ENCODE assay signal across 8 cellular contexts in genomic region chr17:79024901-79025737, GRCh38. TPM values are rescaled to one million over a fixed set of nuclear protein-coding genes. Genes with fewer than 3 reads are reported as not detected.
DNase-seq lines count a peak whose midpoint lies in the region; ATAC-seq and TF ChIP-seq lines count a peak whose summit lies in the region.

No MANE protein-coding gene starts in this region.

- TSS peak; percentile 47 for BruUV-seq in Caco-2 (replicated peaks; lab: Mats Ljungman, UMichigan)

- H3K4me1 Mint-ChIP-seq in Caco-2 (ENCODE audit: low read depth, unreplicated experiment) (peaks cover 47% of the 10 kb centered on the region), glutamatergic neuron (ENCODE audit: low read depth, unreplicated experiment) (peaks cover 6% of the 10 kb centered on the region)

- no peak for TF ChIP-seq CTCF in Caco-2 (IDR thresholded peaks at IDR 0.05; ENCODE audit: insufficient read depth in 1 of 2, low read depth in 1 of 2, low read length in 1 of 2, severe bottlenecking in 1 of 2, unreplicated experiment in 1 of 2)
- no peak for TF ChIP-seq CTCF in glutamatergic neuron (IDR thresholded peaks at IDR 0.05; ENCODE audit: partially characterized antibody, unreplicated experiment)
- no peak for TF ChIP-seq CTCF in parathyroid adenoma (IDR thresholded peaks at IDR 0.05)

- H3K9ac ChIP-seq in parathyroid adenoma: no peak overlapping the region

- intact Hi-C loops in Caco-2 (cut with micrococcal nuclease; ENCODE audit: unreplicated experiment): no loop called here

- peak overlapping the region; percentile 84 for H2AFZ ChIP-seq in parathyroid adenoma

- H3K4me3 ChIP-seq in Caco-2 (ENCODE audit: low read depth, low read length) (peak overlapping the region; percentile 84), SJCRH30 (peak overlapping the region; percentile 61), parathyroid adenoma (ENCODE audit: low read depth, low read length) (peak overlapping the region; percentile 66)

- peaks cover 54% of the 10 kb centered on the region for H3K4me1 ChIP-seq in Caco-2
- peaks cover 44% of the 10 kb centered on the region for H3K4me1 ChIP-seq in SJCRH30
- H3K4me1 ChIP-seq in parathyroid adenoma: peaks cover 41% of the 10 kb centered on the region

- no peaks in the 10 kb centered on the region for H3K79me2 ChIP-seq in parathyroid adenoma

- ATAC-seq in GM18519 (IDR thresholded peaks at IDR 0.05; ENCODE audit: low FRiP score, unreplicated experiment) (no peak), GM21619 (IDR thresholded peaks at IDR 0.05; ENCODE audit: unreplicated experiment) (no peak)

- H3K4me2 ChIP-seq in parathyroid adenoma (ENCODE audit: low read length): peak overlapping the region; percentile 60

- no peak overlapping the region for H3K27ac ChIP-seq in SJCRH30
- H3K27ac ChIP-seq in parathyroid adenoma: peak overlapping the region; percentile 74

- H3K9me3 ChIP-seq in Caco-2: no peaks in the 10 kb centered on the region
- H3K9me3 ChIP-seq in SJCRH30 (replicated peaks): no peaks in the 10 kb centered on the region
- no peaks in the 10 kb centered on the region for H3K9me3 ChIP-seq in parathyroid adenoma (ENCODE audit: control insufficient read depth, low read length)

- H3K4me3 Mint-ChIP-seq in Caco-2 (ENCODE audit: unreplicated experiment) (peak overlapping the region; percentile 85), glutamatergic neuron (ENCODE audit: unreplicated experiment) (peak overlapping the region; percentile 78)

- H3K36me3 Mint-ChIP-seq in Caco-2 (ENCODE audit: insufficient read depth, unreplicated experiment) (peaks cover 9% of the 10 kb centered on the region), glutamatergic neuron (ENCODE audit: unreplicated experiment) (no peaks in the 10 kb centered on the region)

- H3K27me3 ChIP-seq in Caco-2 (replicated peaks; ENCODE audit: control insufficient read depth, insufficient read depth, low read length) (no peaks in the 10 kb centered on the region), SJCRH30 (0 out of 2 replicates have a peak, but pooled peaks cover 3% of the 10 kb centered on the region), parathyroid adenoma (ENCODE audit: control insufficient read depth, insufficient read depth, low read length) (no peaks in the 10 kb centered on the region)

- CTCF ChIA-PET in Caco-2 (lab: Charles Lee): interaction anchor here (1.0 kb wide), 1 partner anchor 19 kb away, joined by 5 read pairs; no protein-coding TSS in a partner anchor

- peak in 1 of 2 experiments; percentile 33 for DNase-seq in Caco-2
- peak in 1 of 2 experiments; percentile 14 for DNase-seq in SJCRH30
- DNase-seq in glutamatergic neuron: no peak
- DNase-seq in superior temporal gyrus (ENCODE audit: extremely low spot score): no peak
- no peak for DNase-seq in glomerular visceral epithelial cell (ENCODE audit: extremely low spot score)

- no peaks in the 10 kb centered on the region for H3K36me3 ChIP-seq in Caco-2 (ENCODE audit: control insufficient read depth, insufficient read depth, low read length)
- no peaks in the 10 kb centered on the region for H3K36me3 ChIP-seq in SJCRH30
- H3K36me3 ChIP-seq in parathyroid adenoma (ENCODE audit: control insufficient read depth, insufficient read depth, low read length): no peaks in the 10 kb centered on the region

- POLR2A ChIA-PET in Caco-2 (lab: Charles Lee): interaction anchor here (1.0 kb wide), 1 partner anchor 15 kb away, joined by 4 read pairs; the partner anchor contains the start of gene CANT1

- peak overlapping the region; percentile 98 for H3K27ac Mint-ChIP-seq in Caco-2 (ENCODE audit: unreplicated experiment)
- H3K27ac Mint-ChIP-seq in glutamatergic neuron (ENCODE audit: unreplicated experiment): no peak overlapping the region

- no peaks in the 10 kb centered on the region for H3K9me3 Mint-ChIP-seq in Caco-2 (ENCODE audit: unreplicated experiment)
- peaks cover 4% of the 10 kb centered on the region for H3K9me3 Mint-ChIP-seq in glutamatergic neuron (ENCODE audit: unreplicated experiment)

- H3K27me3 Mint-ChIP-seq in Caco-2 (ENCODE audit: insufficient read depth, unreplicated experiment): no peaks in the 10 kb centered on the region
- peaks cover 27% of the 10 kb centered on the region for H3K27me3 Mint-ChIP-seq in glutamatergic neuron (ENCODE audit: unreplicated experiment)

RNA-seq across cellular contexts. Expression of gene C1QTNF1, which starts 1.1 kb away (rescaled TPM):
- total RNA-seq in Caco-2 (2022): 16.1 and 19.9 TPM in 2 replicates
- total RNA-seq in SJCRH30 (2014; rRNA removed; shearing (Covaris generic)): 45.7 and 48.3 TPM in 2 replicates
- total RNA-seq in glutamatergic neuron (ENCODE audit: unreplicated experiment): 0.15 TPM

RNA-seq across cellular contexts. Expression of gene CANT1, which starts 15.6 kb away (rescaled TPM):
- 68.9 and 86.4 TPM in 2 replicates for total RNA-seq in Caco-2 (2022)
- total RNA-seq in SJCRH30 (2014; rRNA removed; shearing (Covaris generic)): 89.0 and 98.6 TPM in 2 replicates
- total RNA-seq in glutamatergic neuron (ENCODE audit: unreplicated experiment): 33.3 TPM

RNA-seq across cellular contexts. Expression of gene LGALS3BP, which starts 45.4 kb away (rescaled TPM):
- total RNA-seq in Caco-2 (2022) (65.4 and 68.1 TPM in 2 replicates), glutamatergic neuron (ENCODE audit: unreplicated experiment) (30.3 TPM)
- total RNA-seq in SJCRH30 (2014; rRNA removed; shearing (Covaris generic)): 140 and 142 TPM in 2 replicates

RNA-seq across cellular contexts. Expression of gene ENGASE, which starts 49.5 kb away (rescaled TPM):
- total RNA-seq in Caco-2 (2022) (50.0 and 52.5 TPM in 2 replicates), glutamatergic neuron (ENCODE audit: unreplicated experiment) (51.5 TPM)
- 56.3 and 82.5 TPM in 2 replicates for total RNA-seq in SJCRH30 (2014; rRNA removed; shearing (Covaris generic))

Comparison
In these comparisons a context has a peak if more than half of its experiments do, and no peak if none do; other contexts are left out.
1. RNA of gene C1QTNF1, which starts 1.1 kb away (total RNA-seq): 45.7 to 48.3 TPM in SJCRH30 and 16.1 to 19.9 TPM in Caco-2; 0.15 TPM in glutamatergic neuron (single experiment); every median in the first group is over 10 times any median in the second.
2. Peak in every context shown above with its lines, with median percentiles within 50 percentile points of each other: H3K4me3 ChIP-seq.